ENCODE assay signal across 16 cellular contexts in genomic region chr21:25234857-25235801, GRCh38.
DNase-seq lines count a peak whose midpoint lies in the region; ATAC-seq and TF ChIP-seq lines count a peak whose summit lies in the region.
"Had no signal": no experiment of that assay in that cellular context is flagged by ENCODE, and none has a peak within 500 bp of the region (broad histone marks: within the 10 kb centered on the region; RNA-seq: fewer than 3 reads in every experiment).

No MANE protein-coding gene starts in this region.

- H2BK120ac ChIP-seq in IMR-90 (ENCODE audit: low read depth, low read length) = no peak overlapping the region

- H3K14ac ChIP-seq in IMR-90 (replicated peaks; ENCODE audit: low read depth, low read length) = no peak overlapping the region

- no peak overlapping the region for H3K23ac ChIP-seq in IMR-90 (ENCODE audit: low read depth, low read length)

- H3K9me1 ChIP-seq in IMR-90 (ENCODE audit: insufficient read depth, low read length) = no peaks in the 10 kb centered on the region

- H3K4me3 ChIP-seq in GM12864 (ENCODE audit: low read depth, low read length) (no peak overlapping the region), IMR-90 (ENCODE audit: insufficient read depth, low read depth, low read length) (no peak overlapping the region)
- H3K4me3 ChIP-seq: left ventricle myocardium inferior, MG63, pancreas, thyroid gland had no signal

- H3K18ac ChIP-seq in IMR-90 (ENCODE audit: low read depth, low read length) = no peak overlapping the region

- no TSS peak for BruUV-seq in IMR-90 (replicated peaks; lab: Mats Ljungman, UMichigan)

- no peak overlapping the region for H3K4ac ChIP-seq in IMR-90 (ENCODE audit: low read depth, low read length)

- peak; percentile 87 for ATAC-seq in GM19395 (IDR thresholded peaks at IDR 0.05; ENCODE audit: unreplicated experiment)
- peak; percentile 93 for ATAC-seq in HG02798 (IDR thresholded peaks at IDR 0.05; ENCODE audit: poor library complexity, unreplicated experiment)
- ATAC-seq in IMR-90 (ENCODE audit: low read depth) = peak; percentile 49
- ATAC-seq: foreskin keratinocyte, pancreas had no signal

- no peak overlapping the region for H2AFZ ChIP-seq in IMR-90 (replicated peaks; ENCODE audit: low read length, poor library complexity)

- H2BK15ac ChIP-seq in IMR-90 (ENCODE audit: low read depth, low read length) = no peak overlapping the region

- H4K5ac ChIP-seq in IMR-90 (ENCODE audit: low read depth, low read length) = no peak overlapping the region

- intact Hi-C loops in IMR-90 (cut with micrococcal nuclease) = no loop called here

- no peak overlapping the region for H3K4me2 ChIP-seq in IMR-90 (ENCODE audit: low read depth, low read length)

- TF ChIP-seq POLR2A in IMR-90 (IDR thresholded peaks at IDR 0.05; ENCODE audit: low read depth, low read length) = no peak

- H2AK9ac ChIP-seq in IMR-90 (replicated peaks; ENCODE audit: low read depth, low read length, poor library complexity) = no peak overlapping the region

- CTCF ChIA-PET in IMR-90 (lab: Yijun Ruan, JAX) (interaction anchor here (0.5 to 0.6 kb wide), 3 partner anchors 32 to 1522 kb away, joined by 3 to 8 read pairs (median 4); no protein-coding TSS in a partner anchor), HEK293T (lab: Yijun Ruan, JAX) (no interaction called here)

- no CpG with 5 or more reads among the region's 4 CpGs for WGBS in IMR-90 (ENCODE audit: extremely low coverage in 2 of 2, insufficient read length in 1 of 2), 2 experiments

- H2BK5ac ChIP-seq in IMR-90 (ENCODE audit: low read depth, low read length, poor library complexity, severe bottlenecking) = no peak overlapping the region

- no peaks in the 10 kb centered on the region for H3K27me3 ChIP-seq in IMR-90 (ENCODE audit: control insufficient read depth, insufficient read depth, low read length)
- H3K27me3 ChIP-seq: foreskin keratinocyte, MG63, pancreas, thyroid gland had no signal

- no peaks in the 10 kb centered on the region for H3K4me1 ChIP-seq in IMR-90 (ENCODE audit: control insufficient read depth, insufficient read depth, low read length)
- H3K4me1 ChIP-seq: foreskin keratinocyte, left ventricle myocardium inferior, pancreas, thyroid gland had no signal

- H4K8ac ChIP-seq in IMR-90 (ENCODE audit: low read depth in 2 of 2, low read length in 2 of 2) = no peak overlapping the region

- TF ChIP-seq RAD21 in IMR-90 (IDR thresholded peaks at IDR 0.05; ENCODE audit: low read length) = no peak

- no peaks in the 10 kb centered on the region for H4K20me1 ChIP-seq in IMR-90 (ENCODE audit: insufficient read depth, low read length)

- H3K36me3 ChIP-seq in IMR-90 (ENCODE audit: control insufficient read depth, insufficient read depth, low read length) = no peaks in the 10 kb centered on the region
- H3K36me3 ChIP-seq: left ventricle myocardium inferior, MG63, pancreas, thyroid gland had no signal

- H2AK5ac ChIP-seq in IMR-90 (ENCODE audit: low read depth, low read length) = no peak overlapping the region

- POLR2A ChIA-PET in IMR-90 (lab: Charles Lee; ENCODE audit: unreplicated experiment) (no interaction called here), HEK293T (lab: Yijun Ruan, JAX) (no interaction called here)

- no peak overlapping the region for H3K27ac ChIP-seq in IMR-90 (ENCODE audit: insufficient read depth, low read length)
- H3K27ac ChIP-seq: foreskin keratinocyte, left ventricle myocardium inferior, pancreas, thyroid gland had no signal

- in situ Hi-C loops in IMR-90 (cut with MboI; ENCODE audit: low sequenced_read_pairs) = no loop called here

- H3K79me1 ChIP-seq in IMR-90 (ENCODE audit: low read depth in 1 of 2, low read length in 2 of 2) = no peaks in the 10 kb centered on the region

- no peak overlapping the region for H2BK20ac ChIP-seq in IMR-90 (ENCODE audit: low read depth, low read length)

- H3K9ac ChIP-seq in IMR-90 (ENCODE audit: low read depth, low read length) = no peak overlapping the region

- no peak overlapping the region for H4K91ac ChIP-seq in IMR-90 (ENCODE audit: insufficient read depth, low read depth, low read length)

- TF ChIP-seq CTCF in GM12864 (IDR thresholded peaks at IDR 0.05; ENCODE audit: low read depth, low read length, missing control alignments) (no peak), IMR-90 (conservative IDR thresholded peaks at IDR 0.05; ENCODE audit: low read depth, low read length) (no peak)

- H3K9me3 ChIP-seq in IMR-90 (ENCODE audit: control insufficient read depth, insufficient read depth, low read length) = no peaks in the 10 kb centered on the region
- H3K9me3 ChIP-seq: pancreas, thyroid gland had no signal

- dilution Hi-C loops in IMR-90 (cut with HindIII; ENCODE audit: low sequenced_read_pairs, unreplicated experiment) = no loop called here

- H3K56ac ChIP-seq in IMR-90 (ENCODE audit: extremely low read depth, insufficient read depth, low read length) = no peak overlapping the region

- DNase-seq in GM12864 (ENCODE audit: low read depth) = peak; percentile 8
- DNase-seq in IMR-90 = no peak
- DNase-seq in HEK293T (ENCODE audit: extremely low spot score) = no peak
- no peak for DNase-seq in NCI-H2081 (lab: John Stamatoyannopoulos, UW)
- DNase-seq in HPDE6-E6E7 (ENCODE audit: extremely low spot score) = no peak
- no peak for DNase-seq in H4 (ENCODE audit: low spot score)
- DNase-seq: activated naive CD8-positive, alpha-beta T cell treated with anti-CD3 and anti-CD28 coated beads for 36 hours; cortex of kidney; foreskin keratinocyte; left ventricle myocardium inferior; MG63; NCI-H774; pancreas; thyroid gland had no signal

TF ChIP-seq in IMR-90, 13 proteins besides CTCF, POLR2A, EP300 and RAD21:
- TF ChIP-seq MAFK (IDR thresholded peaks at IDR 0.05; ENCODE audit: low read depth, low read length) (no peak), MXI1 (IDR thresholded peaks at IDR 0.05; ENCODE audit: borderline replicate concordance, low read depth, low read length) (no peak), USF2 (IDR thresholded peaks at IDR 0.05; ENCODE audit: low read depth, low read length) (no peak)

TF ChIP-seq in HEK293T, 16 proteins besides CTCF, POLR2A, EP300 and RAD21:
- TF ChIP-seq FOXK2 (IDR thresholded peaks at IDR 0.05) = no peak
